10 cellular contexts compared by ENCODE assay signal in genomic region chr13:27319404-27319803, GRCh38.
"Had no signal": no experiment of that assay in that cellular context is flagged by ENCODE, and none has a peak within 500 bp of the region (broad histone marks: within the 10 kb centered on the region; RNA-seq: fewer than 3 reads in every experiment).

No MANE protein-coding gene starts in this region.

- H3K4me3 ChIP-seq: GM23248, HAP-1 had no signal

- H3K9ac ChIP-seq: GM23248, KMS-11 had no signal

- DNase-seq: GM23248, GOT3, H7, HFFc6, KBM-7 had no signal

- H3K36me3 ChIP-seq: HAP-1 had no signal

- H3K4me3 Mint-ChIP-seq: HFFc6, IgD-negative memory B cell had no signal

- ATAC-seq: HCT116 had no signal

- H3K27ac ChIP-seq: GM23248, HL-60, KMS-11 had no signal

- H3K4me2 ChIP-seq: KMS-11 had no signal

- H3K27ac Mint-ChIP-seq: HFFc6, IgD-negative memory B cell had no signal

- H3K9me3 Mint-ChIP-seq: HFFc6 had no signal

- H3K4me1 ChIP-seq: HAP-1 had no signal

- H2AFZ ChIP-seq: GM23248 had no signal
